In genomic region chr1:21278898-21279819, GRCh38 we compare ENCODE assay signal across 1 cellular context.
TF ChIP-seq lines count a peak whose summit lies in the region.

No MANE protein-coding gene starts in this region.

TF ChIP-seq in A549, 52 proteins besides CTCF, POLR2A, EP300 and RAD21 (continued from another document):
- TF ChIP-seq BCL3 (IDR thresholded peaks at IDR 0.05) (no peak), POLR2AphosphoS2 (conservative IDR thresholded peaks at IDR 0.05; ENCODE audit: low read length) (no peak), JUNB (IDR thresholded peaks at IDR 0.05) (no peak), ZNF302 (CRISPR knock-in tag; IDR thresholded peaks at IDR 0.05) (no peak), HDAC2 (IDR thresholded peaks at IDR 0.05) (no peak), FOSL2 (IDR thresholded peaks at IDR 0.05) (no peak), FOSL2 (CRISPR knock-in tag; IDR thresholded peaks at IDR 0.05) (no peak), HEYL (CRISPR knock-in tag; IDR thresholded peaks at IDR 0.05) (no peak)
